Comparison of ENCODE assay signal across 1 cellular context in the genomic region with DNA sequence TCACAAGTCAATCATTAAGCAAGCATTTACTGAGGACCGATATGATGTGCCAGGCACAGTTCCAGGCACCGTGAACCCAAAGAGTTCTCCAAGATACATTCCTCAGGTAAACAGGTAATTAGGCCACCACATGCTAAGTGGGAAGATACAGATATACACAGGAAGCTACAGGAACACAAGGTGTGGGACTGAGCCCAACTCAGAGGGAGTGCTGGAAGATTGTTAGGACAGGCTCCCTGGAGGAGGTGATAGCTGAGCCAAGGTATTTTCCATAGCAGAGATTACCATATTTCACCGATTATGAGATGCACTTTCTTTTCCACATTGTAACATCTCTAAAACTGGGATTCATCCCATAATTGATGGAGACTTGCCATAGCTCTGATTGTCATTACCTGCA.
TF ChIP-seq lines count a peak whose summit lies in the region.

No MANE protein-coding gene starts in this region.

TF ChIP-seq in IMR-90, 13 proteins besides CTCF, POLR2A, EP300 and RAD21 (continued from another document):
- TF ChIP-seq SMC3 (IDR thresholded peaks at IDR 0.05; ENCODE audit: low read depth, low read length) (no peak), RCOR1 (IDR thresholded peaks at IDR 0.05; ENCODE audit: insufficient replicate concordance, low read length) (no peak), MAFK (IDR thresholded peaks at IDR 0.05; ENCODE audit: low read depth, low read length) (no peak), MAZ (IDR thresholded peaks at IDR 0.05; ENCODE audit: borderline replicate concordance, low read depth, low read length) (no peak)
